In genomic region chr12:5060958-5061357, GRCh38 we compare ENCODE assay signal across 24 cellular contexts. TPM values are rescaled to one million over a fixed set of nuclear protein-coding genes. Genes with fewer than 3 reads are reported as not detected.
"Had no signal": no experiment of that assay in that cellular context is flagged by ENCODE, and none has a peak within 500 bp of the region (broad histone marks: within the 10 kb centered on the region; RNA-seq: fewer than 3 reads in every experiment).

No MANE protein-coding gene starts in this region.

- H3K27ac Mint-ChIP-seq: activated CD8-positive, alpha-beta T cell treated with anti-CD3 and anti-CD28 coated beads, Interleukin-2, amount 10 ng/mL, durations not matched to agents 7 days and 5 days; T-helper 1 cell treated with Interleukin-12 subunit alpha and Interleukin-12 subunit beta and Interleukin-4 antibody, amounts not matched to agents 30 μg/mL and 1 μg/mL, for 36 hours; WTC11 had no signal

- H3K4me3 ChIP-seq: Peyer's patch had no signal

- H3K27ac ChIP-seq: Peyer's patch, RWPE1 had no signal

- H3K9me3 Mint-ChIP-seq: T-helper 1 cell treated with Interleukin-12 subunit alpha and Interleukin-12 subunit beta and Interleukin-4 antibody, amounts not matched to agents 30 μg/mL and 1 μg/mL, for 36 hours had no signal

- H3K27me3 ChIP-seq: Peyer's patch had no signal

- DNase-seq: activated CD4-positive, alpha-beta T cell treated with anti-CD3 and anti-CD28 coated beads for 48 hours; activated CD4-positive, alpha-beta T cell treated with anti-CD3 and anti-CD28 coated beads, Interleukin-2, amount 50 U/mL, for 4 hours; activated CD4-positive, CD25-positive, alpha-beta regulatory T cell treated with anti-CD3 and anti-CD28 coated beads, Interleukin-2, amount 50 U/mL, for 72 hours; activated CD8-positive, alpha-beta memory T cell treated with anti-CD3 and anti-CD28 coated beads, Interleukin-2, amount 50 U/mL, for 48 hours; activated CD8-positive, alpha-beta T cell treated with anti-CD3 and anti-CD28 coated beads, Interleukin-2, amount 10 ng/mL, durations not matched to agents 7 days and 5 days; activated naive CD4-positive, alpha-beta T cell treated with anti-CD3 and anti-CD28 coated beads, Interleukin-2, amount 50 U/mL, for 16 hours; activated T-cell treated with anti-CD3 and anti-CD28 coated beads, Interleukin-2, amount 50 U/mL, for 1 hour; IMR-90; Kasumi-1; KBM-7; NCI-H1105 treated with DMSO at 0.1 percent for 48 hours; NCI-H1436 treated with DMSO at 0.1 percent for 48 hours; NCI-H187; NCI-H2081 treated with DMSO at 0.1 percent for 48 hours; NCI-H446; NCI-H524; Peyer's patch; SHP77 treated with DMSO at 0.1 percent for 48 hours had no signal

- ATAC-seq: activated CD8-positive, alpha-beta T cell treated with anti-CD3 and anti-CD28 coated beads, Interleukin-2, amount 10 ng/mL, durations not matched to agents 7 days and 5 days; WTC11 had no signal

- H3K9me3 ChIP-seq: Peyer's patch had no signal

- H3K27me3 Mint-ChIP-seq: brain had no signal

- H3K4me1 Mint-ChIP-seq: WTC11 had no signal

- H3K4me1 ChIP-seq: Peyer's patch had no signal

- FAIRE-seq: astrocyte had no signal

- H3K36me3 Mint-ChIP-seq: brain, WTC11 had no signal

- H3K4me3 Mint-ChIP-seq: activated CD8-positive, alpha-beta T cell treated with anti-CD3 and anti-CD28 coated beads, Interleukin-2, amount 10 ng/mL, durations not matched to agents 7 days and 5 days; brain; T-helper 1 cell treated with Interleukin-12 subunit alpha and Interleukin-12 subunit beta and Interleukin-4 antibody, amounts not matched to agents 30 μg/mL and 1 μg/mL, for 36 hours; WTC11 had no signal

- H3K36me3 ChIP-seq: Peyer's patch had no signal

RNA-seq across cellular contexts. Expression of gene KCNA5, which starts 17.3 kb away (rescaled TPM):
- total RNA-seq: activated CD8-positive, alpha-beta T cell treated with anti-CD3 and anti-CD28 coated beads, Interleukin-2, amount 10 ng/mL, durations not matched to agents 7 days and 5 days; astrocyte; IMR-90; SK-MEL-5 had no signal
- polyA plus RNA-seq: IMR-90 had no signal
